12 cellular contexts compared by ENCODE assay signal in the genomic region with DNA sequence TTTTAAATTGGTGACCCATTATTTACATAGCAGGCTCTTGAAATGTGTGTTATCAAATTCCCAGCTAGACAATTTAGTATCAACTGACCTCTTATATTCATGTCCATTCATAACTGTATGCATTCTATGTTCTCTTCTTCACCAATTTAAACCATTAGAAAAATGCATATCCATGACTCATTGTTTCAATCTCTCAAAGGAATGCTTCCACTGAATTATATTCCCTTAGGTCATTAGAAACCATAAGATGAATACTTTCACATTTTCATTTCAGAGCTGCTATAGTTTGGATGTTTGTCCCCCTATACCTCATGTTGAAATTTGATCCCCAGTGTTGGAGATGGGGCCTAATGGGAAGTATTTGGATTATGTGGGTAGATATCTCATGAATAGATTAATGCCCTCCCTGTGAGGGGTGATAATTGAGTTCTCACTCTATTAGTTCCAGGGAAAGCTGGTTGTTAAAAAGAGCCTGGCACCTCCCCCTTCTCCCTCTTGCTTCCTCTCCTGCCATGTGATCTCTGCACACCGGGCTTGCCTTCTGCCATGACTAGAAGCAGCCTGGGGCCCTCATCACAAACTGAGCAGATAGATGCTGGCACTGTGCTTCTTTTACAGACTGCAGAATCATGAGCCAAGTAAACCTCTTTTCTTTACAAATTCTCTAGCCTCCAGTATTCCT.
DNase-seq lines count a peak whose midpoint lies in the region; TF ChIP-seq lines count a peak whose summit lies in the region.
"Had no signal": no experiment of that assay in that cellular context is flagged by ENCODE, and none has a peak within 500 bp of the region (broad histone marks: within the 10 kb centered on the region; RNA-seq: fewer than 3 reads in every experiment).

No MANE protein-coding gene starts in this region.

- no peak for TF ChIP-seq CTCF in astrocyte of the cerebellum (IDR thresholded peaks at IDR 0.05; ENCODE audit: low read depth, low read length, missing control alignments)

- no peak overlapping the region for H3K4me3 ChIP-seq in astrocyte of the cerebellum (ENCODE audit: low read depth, low read length)
- H3K4me3 ChIP-seq: BLaER1 treated with 17β-estradiol and CSF1 and Interleukin-3, amounts not matched to agents 10 nM and 100 nM; right lobe of liver had no signal

- in situ Hi-C loops in astrocyte of the cerebellum (cut with HindIII; ENCODE audit: low sequenced_read_pairs): no loop called here

- peak; percentile 33 for DNase-seq in D341Med (ENCODE audit: low spot score)
- DNase-seq in NCI-H146 treated with DMSO at 0.1 percent for 48 hours (lab: John Stamatoyannopoulos, UW; ENCODE audit: unreplicated experiment): peak; percentile 32
- DNase-seq in astrocyte of the cerebellum (ENCODE audit: low read depth): peak; percentile 20
- peak; percentile 69 for DNase-seq in iris pigment epithelial cell (ENCODE audit: low read depth)
- DNase-seq in DMS79 (lab: John Stamatoyannopoulos, UW): no peak
- DNase-seq in NCI-H1092 treated with DMSO at 0.1 percent for 48 hours (lab: John Stamatoyannopoulos, UW): no peak
- no peak for DNase-seq in GOT3 (lab: John Stamatoyannopoulos, UW)
- DNase-seq in NCI-H2081 (lab: John Stamatoyannopoulos, UW): no peak
- DNase-seq: activated naive CD4-positive, alpha-beta T cell treated with anti-CD3 and anti-CD28 coated beads, Interleukin-2, amount 50 U/mL, for 16 hours; naive B cell; right lobe of liver had no signal

Comparison
In these comparisons a context has a peak if more than half of its experiments do, and no peak if none do; other contexts are left out.
1. DNase-seq: peak in D341Med (single experiment), NCI-H146 treated with DMSO at 0.1 percent for 48 hours (single experiment), astrocyte of the cerebellum (single experiment) and iris pigment epithelial cell (single experiment); none in DMS79 (single experiment), NCI-H1092 treated with DMSO at 0.1 percent for 48 hours (single experiment), GOT3 (single experiment) and NCI-H2081 (0 of 2).